In genomic region chr9:94603259-94603776, GRCh38 we compare ENCODE assay signal across 8 cellular contexts.
DNase-seq lines count a peak whose midpoint lies in the region; ATAC-seq lines count a peak whose summit lies in the region.

No MANE protein-coding gene starts in this region.

- H3K4me1 ChIP-seq in BLaER1 (peaks cover 18% of the 10 kb centered on the region), HAP-1 (peaks cover 4% of the 10 kb centered on the region)

- H3K9ac ChIP-seq in BLaER1, result no peak overlapping the region

- H3K27ac Mint-ChIP-seq in memory B cell, result no peak overlapping the region

- H3K36me3 Mint-ChIP-seq in memory B cell, result no peaks in the 10 kb centered on the region

- no peak overlapping the region for H3K27ac ChIP-seq in BLaER1

- H3K4me3 ChIP-seq in BLaER1 (no peak overlapping the region), HAP-1 (no peak overlapping the region)

- H3K4me3 Mint-ChIP-seq in memory B cell, result no peak overlapping the region

- in situ Hi-C loops in HAP-1 (cut with MboI; ENCODE audit: low sequenced_read_pairs), result no loop called here

- peaks cover 6% of the 10 kb centered on the region for H3K4me1 Mint-ChIP-seq in memory B cell

- no peaks in the 10 kb centered on the region for H3K9me3 ChIP-seq in BLaER1
- H3K9me3 ChIP-seq in HAP-1, result no peaks in the 10 kb centered on the region

- no peaks in the 10 kb centered on the region for H3K9me3 Mint-ChIP-seq in memory B cell

- H3K36me3 ChIP-seq in BLaER1 (no peaks in the 10 kb centered on the region), HAP-1 (replicated peaks) (no peaks in the 10 kb centered on the region)

- no peaks in the 10 kb centered on the region for H4K20me1 ChIP-seq in BLaER1

- DNase-seq in HAP-1 (ENCODE audit: low spot score in 2 of 2), result peak; percentile 23 to 84
- peak; percentile 6 for DNase-seq in NCI-H510A (lab: John Stamatoyannopoulos, UW)
- DNase-seq in activated CD4-positive, alpha-beta T cell treated with anti-CD3 and anti-CD28 coated beads, Interleukin-2, amount 50 U/mL, for 4 hours, result peak; percentile 60 to 68
- DNase-seq in effector CD4-positive, alpha-beta T cell, result peak; percentile 41
- DNase-seq in memory B cell (ENCODE audit: low spot score in 2 of 2), result peak; percentile 51 to 67
- peak; percentile 9 for DNase-seq in stimulated activated CD8-positive, alpha-beta memory T cell treated with anti-CD3 and anti-CD28 coated beads, Interleukin-12 subunit alpha, Interleukin-12 subunit beta, amount 100 ng/mL, for 24 hours (ENCODE audit: extremely low read depth)

- no peaks in the 10 kb centered on the region for H3K27me3 ChIP-seq in BLaER1
- no peaks in the 10 kb centered on the region for H3K27me3 ChIP-seq in HAP-1 (ENCODE audit: low read depth)

- peak overlapping the region; percentile 65; the same call in 1 of the 2 replicates for H3K4me2 ChIP-seq in BLaER1

- ATAC-seq in memory B cell (ENCODE audit: low read depth) (peak; percentile 80), GM18498 (IDR thresholded peaks at IDR 0.05; ENCODE audit: unreplicated experiment) (no peak)

- peaks cover 1% of the 10 kb centered on the region for H3K27me3 Mint-ChIP-seq in memory B cell

Comparison
In these comparisons a context has a peak if more than half of its experiments do, and no peak if none do; other contexts are left out.
1. DNase-seq: peak in every context shown above with its lines; median percentile 64 in activated CD4-positive, alpha-beta T cell treated with anti-CD3 and anti-CD28 coated beads, Interleukin-2, amount 50 U/mL, for 4 hours; 59 in memory B cell; 54 in HAP-1; 41 in effector CD4-positive, alpha-beta T cell; 9 in stimulated activated CD8-positive, alpha-beta memory T cell treated with anti-CD3 and anti-CD28 coated beads, Interleukin-12 subunit alpha, Interleukin-12 subunit beta, amount 100 ng/mL, for 24 hours; 6 in NCI-H510A.